Comparison of ENCODE assay signal across 8 cellular contexts in genomic region chr17:9371019-9371418, GRCh38.
DNase-seq lines count a peak whose midpoint lies in the region; TF ChIP-seq lines count a peak whose summit lies in the region.

No MANE protein-coding gene starts in this region.

- no peak overlapping the region for H3K4me3 ChIP-seq in uterus
- no peak overlapping the region for H3K4me3 ChIP-seq in MM.1S (ENCODE audit: low read length)

- peak; percentile 90 for DNase-seq in DMS79 (lab: John Stamatoyannopoulos, UW)
- DNase-seq in NCI-H1105 treated with DMSO at 0.1 percent for 48 hours (lab: John Stamatoyannopoulos, UW): peak; percentile 97
- peak; percentile 82 for DNase-seq in amniotic epithelial cell (ENCODE audit: low read depth)
- DNase-seq in uterus: no peak
- no peak for DNase-seq in NCI-H2171 treated with DMSO at 0.1 percent for 48 hours (lab: John Stamatoyannopoulos, UW)
- DNase-seq in MM.1S: no peak
- no peak for DNase-seq in MV-4-11 (lab: John Stamatoyannopoulos, UW)

- H4K20me1 ChIP-seq in MM.1S (ENCODE audit: insufficient read depth, low read length): no peaks in the 10 kb centered on the region

- TF ChIP-seq POLR2A in uterus (IDR thresholded peaks at IDR 0.05): no peak

- TF ChIP-seq CTCF in nephron (IDR thresholded peaks at IDR 0.05; ENCODE audit: unreplicated experiment in 3 of 3) (no peak), uterus (IDR thresholded peaks at IDR 0.05) (no peak), MM.1S (IDR thresholded peaks at IDR 0.05; ENCODE audit: low read length) (no peak)

- H3K79me2 ChIP-seq in MM.1S (ENCODE audit: low read length): no peaks in the 10 kb centered on the region

- no peaks in the 10 kb centered on the region for H3F3A ChIP-seq in MM.1S (ENCODE audit: insufficient read depth, low read length)

- H3K9me2 ChIP-seq in MM.1S (replicated peaks; ENCODE audit: insufficient read depth, low read length): no peaks in the 10 kb centered on the region

- H3K9ac ChIP-seq in MM.1S (ENCODE audit: low read length): no peak overlapping the region

- no peaks in the 10 kb centered on the region for H3K27me3 Mint-ChIP-seq in nephron (ENCODE audit: low read depth)

- peak overlapping the region in 2 of 3 experiments; percentile 20 to 33 for H3K27ac Mint-ChIP-seq in nephron

- no peak overlapping the region for H3K4me2 ChIP-seq in MM.1S (ENCODE audit: low read depth, low read length)

- no peak overlapping the region for H2AFZ ChIP-seq in MM.1S (ENCODE audit: low read length)

- H3K36me3 Mint-ChIP-seq in nephron (ENCODE audit: low read depth): peaks cover 4% of the 10 kb centered on the region

- H3K27me3 ChIP-seq in uterus: no peaks in the 10 kb centered on the region
- no peaks in the 10 kb centered on the region for H3K27me3 ChIP-seq in MM.1S (replicated peaks; ENCODE audit: insufficient read depth, low read length)

- H3K27ac ChIP-seq in uterus: no peak overlapping the region
- no peak overlapping the region for H3K27ac ChIP-seq in MM.1S (ENCODE audit: low read length)

- H3K36me3 ChIP-seq in uterus (no peaks in the 10 kb centered on the region), MM.1S (replicated peaks; ENCODE audit: insufficient read depth, low read length) (no peaks in the 10 kb centered on the region)

- H3K9me3 ChIP-seq in uterus (no peaks in the 10 kb centered on the region), MM.1S (replicated peaks; ENCODE audit: insufficient read depth, low read length) (no peaks in the 10 kb centered on the region)

- H3K4me1 Mint-ChIP-seq in nephron: peaks cover 38% of the 10 kb centered on the region

- H3K4me3 Mint-ChIP-seq in nephron: no peak overlapping the region

- intact Hi-C loops in uterus (cut with DNase I; ENCODE audit: low total_unique reads): no loop called here

- H3K9me3 Mint-ChIP-seq in nephron: no peaks in the 10 kb centered on the region

- H3K4me1 ChIP-seq in uterus: no peaks in the 10 kb centered on the region
- H3K4me1 ChIP-seq in MM.1S (ENCODE audit: low read length): no peaks in the 10 kb centered on the region

Comparison
In these comparisons a context has a peak if more than half of its experiments do, and no peak if none do; other contexts are left out.
1. DNase-seq: peak in DMS79 (single experiment), NCI-H1105 treated with DMSO at 0.1 percent for 48 hours (single experiment) and amniotic epithelial cell (single experiment); none in uterus (0 of 2), NCI-H2171 treated with DMSO at 0.1 percent for 48 hours (single experiment), MM.1S (single experiment) and MV-4-11 (single experiment).